Comparison of ENCODE assay signal across 1 cellular context in genomic region chr12:49131973-49132461, GRCh38.
A peak's percentile ranks its signal among the peaks of the same experiment; 100 is the strongest.
TF ChIP-seq lines count a peak whose summit lies in the region.

No MANE protein-coding gene starts in this region.

TF ChIP-seq in GM12878, 131 proteins besides CTCF, POLR2A, EP300 and RAD21:
- TF ChIP-seq PML (IDR thresholded peaks at IDR 0.05; ENCODE audit: low read length), result 0 out of 2 replicates have a peak, but pooled peaks have one; percentile 4
- TF ChIP-seq IRF5 (IDR thresholded peaks at IDR 0.05; ENCODE audit: borderline replicate concordance), result no peak
- no peak for TF ChIP-seq TARDBP (IDR thresholded peaks at IDR 0.05; ENCODE audit: borderline replicate concordance)
- TF ChIP-seq IKZF2 (IDR thresholded peaks at IDR 0.05), result 0 out of 4 replicates have a peak, but pooled peaks of 1 of the 2 experiments have one; percentile 17
- TF ChIP-seq SREBF2 (IDR thresholded peaks at IDR 0.05; ENCODE audit: low read length), result no peak
- no peak for TF ChIP-seq EED (IDR thresholded peaks at IDR 0.05; ENCODE audit: low read depth)
- TF ChIP-seq ATF2 (IDR thresholded peaks at IDR 0.05; ENCODE audit: low read length), result no peak
- TF ChIP-seq CREB1 (IDR thresholded peaks at IDR 0.05; ENCODE audit: low read depth), result no peak
- no peak for TF ChIP-seq SP1 (IDR thresholded peaks at IDR 0.05; ENCODE audit: low read depth, low read length)
- no peak for TF ChIP-seq SIX5 (IDR thresholded peaks at IDR 0.05; ENCODE audit: low read depth, low read length, severe bottlenecking)
- no peak for TF ChIP-seq SMC3 (IDR thresholded peaks at IDR 0.05; ENCODE audit: borderline replicate concordance, low read length)
- no peak for TF ChIP-seq USF1 (IDR thresholded peaks at IDR 0.05; ENCODE audit: borderline replicate concordance, extremely low read length, insufficient read depth, low read depth, low read length)
- TF ChIP-seq RUNX3 (IDR thresholded peaks at IDR 0.05; ENCODE audit: low read length), result peak; percentile 33; the same call in 1 of the 2 replicates
- TF ChIP-seq MXI1 (IDR thresholded peaks at IDR 0.05; ENCODE audit: low read depth, low read length), result no peak
- 0 out of 2 replicates have a peak, but pooled peaks have one; percentile 47 for TF ChIP-seq MLLT1 (IDR thresholded peaks at IDR 0.05)
- TF ChIP-seq WRNIP1 (IDR thresholded peaks at IDR 0.05; ENCODE audit: borderline replicate concordance, low read depth, low read length), result no peak
- TF ChIP-seq CBX5 (IDR thresholded peaks at IDR 0.05; ENCODE audit: low read depth), result no peak
- TF ChIP-seq SKIL (IDR thresholded peaks at IDR 0.05; ENCODE audit: low read depth, poor library complexity, severe bottlenecking), result peak; percentile 14
- TF ChIP-seq ZNF384 (IDR thresholded peaks at IDR 0.05; ENCODE audit: borderline replicate concordance, low read depth, low read length), result no peak
- TF ChIP-seq E2F8 (IDR thresholded peaks at IDR 0.05; ENCODE audit: low read depth, partially characterized antibody), result no peak
- peak; percentile 39; the same call in 1 of the 2 replicates for TF ChIP-seq NBN (IDR thresholded peaks at IDR 0.05)
- no peak for TF ChIP-seq USF2 (IDR thresholded peaks at IDR 0.05; ENCODE audit: borderline replicate concordance, low read depth, low read length)
- TF ChIP-seq ZBTB40 (IDR thresholded peaks at IDR 0.05; ENCODE audit: borderline replicate concordance), result no peak
